Comparison of ENCODE assay signal across 24 cellular contexts in genomic region chr11:31764186-31764730, GRCh38. TPM values are rescaled to one million over a fixed set of nuclear protein-coding genes. Genes with fewer than 3 reads are reported as not detected.
"Had no signal": no experiment of that assay in that cellular context is flagged by ENCODE, and none has a peak within 500 bp of the region (broad histone marks: within the 10 kb centered on the region; RNA-seq: fewer than 3 reads in every experiment).

No MANE protein-coding gene starts in this region.

- H3K4me1 ChIP-seq: colonic mucosa, right atrium auricular region, sigmoid colon, testis, tibial nerve, upper lobe of right lung, vagina had no signal

- H2AFZ ChIP-seq: hepatocyte had no signal

- H3K36me3 Mint-ChIP-seq: stimulated activated naive B cell treated with anti-CD40 and anti-IgM and Interleukin-4, amounts not matched to agents 10 μg/mL and 1 μg/mL and 100 μg/mL, for 72 hours had no signal

- H3K9me3 Mint-ChIP-seq: naive thymus-derived CD4-positive, alpha-beta T cell; nephron progenitor cell; stimulated activated naive B cell treated with anti-CD40 and anti-IgM and Interleukin-4, amounts not matched to agents 10 μg/mL and 1 μg/mL and 100 μg/mL, for 72 hours; stimulated activated naive CD8-positive, alpha-beta T cell treated with anti-CD3 and anti-CD28 coated beads, Interleukin-15, amount 100 ng/mL, for 72 hours had no signal

- H3K27ac Mint-ChIP-seq: naive thymus-derived CD4-positive, alpha-beta T cell; nephron progenitor cell; stimulated activated naive B cell treated with anti-CD40 and anti-IgM and Interleukin-4, amounts not matched to agents 10 μg/mL and 1 μg/mL and 100 μg/mL, for 72 hours; stimulated activated naive CD8-positive, alpha-beta T cell treated with anti-CD3 and anti-CD28 coated beads, Interleukin-15, amount 100 ng/mL, for 72 hours had no signal

- H3K27me3 ChIP-seq: colonic mucosa, hepatocyte, ovary, right atrium auricular region, sigmoid colon, testis, upper lobe of right lung, vagina had no signal

- H3K4me2 ChIP-seq: hepatocyte had no signal

- H3K27ac ChIP-seq: colonic mucosa, hepatocyte, ovary, right atrium auricular region, sigmoid colon, skin epidermis, testis, tibial nerve, upper lobe of right lung, vagina had no signal

- H3K36me3 ChIP-seq: colonic mucosa, ovary, right atrium auricular region, sigmoid colon, tibial nerve, upper lobe of right lung, vagina had no signal

- DNase-seq: colonic mucosa; dermis blood vessel endothelial cell; kidney glomerular epithelial cell; mammary epithelial cell; naive thymus-derived CD4-positive, alpha-beta T cell; nephron progenitor cell; ovary; sigmoid colon; stimulated activated CD4-positive, alpha-beta T cell treated with anti-CD3 and anti-CD28 coated beads, Interleukin-2, amount 100 ng/mL, for 24 hours; stimulated activated CD4-positive, alpha-beta T cell treated with anti-CD3 and anti-CD28 coated beads, Interleukin-4, amount 100 ng/mL, for 4 hours; stimulated activated naive B cell treated with anti-CD40 and anti-IgM and Interleukin-4, amounts not matched to agents 10 μg/mL and 1 μg/mL and 100 μg/mL, for 72 hours; stimulated activated naive CD8-positive, alpha-beta T cell treated with anti-CD3 and anti-CD28 coated beads, Interleukin-15, amount 100 ng/mL, for 72 hours; testis; upper lobe of right lung had no signal

- H3K4me1 Mint-ChIP-seq: stimulated activated naive B cell treated with anti-CD40 and anti-IgM and Interleukin-4, amounts not matched to agents 10 μg/mL and 1 μg/mL and 100 μg/mL, for 72 hours; stimulated activated naive CD8-positive, alpha-beta T cell treated with anti-CD3 and anti-CD28 coated beads, Interleukin-15, amount 100 ng/mL, for 72 hours had no signal

- H3K4me3 ChIP-seq: colonic mucosa, hepatocyte, ovary, right atrium auricular region, sigmoid colon, skin epidermis, testis, tibial nerve, upper lobe of right lung, vagina had no signal

- H3K9me3 ChIP-seq: colonic mucosa, ovary, right atrium auricular region, sigmoid colon, testis, tibial nerve, upper lobe of right lung, vagina had no signal

- H3K4me3 Mint-ChIP-seq: naive thymus-derived CD4-positive, alpha-beta T cell; nephron progenitor cell; stimulated activated naive B cell treated with anti-CD40 and anti-IgM and Interleukin-4, amounts not matched to agents 10 μg/mL and 1 μg/mL and 100 μg/mL, for 72 hours; stimulated activated naive CD8-positive, alpha-beta T cell treated with anti-CD3 and anti-CD28 coated beads, Interleukin-15, amount 100 ng/mL, for 72 hours had no signal

- H3K27me3 Mint-ChIP-seq: naive thymus-derived CD4-positive, alpha-beta T cell; stimulated activated naive B cell treated with anti-CD40 and anti-IgM and Interleukin-4, amounts not matched to agents 10 μg/mL and 1 μg/mL and 100 μg/mL, for 72 hours; stimulated activated naive CD8-positive, alpha-beta T cell treated with anti-CD3 and anti-CD28 coated beads, Interleukin-15, amount 100 ng/mL, for 72 hours had no signal

RNA-seq across cellular contexts. Expression of gene PAX6, which starts 46.9 kb away (rescaled TPM):
- total RNA-seq: dermis blood vessel endothelial cell; esophagus mucosa; fibroblast of lung; left lobe of liver; naive thymus-derived CD4-positive, alpha-beta T cell; ovary; posterior vena cava; right atrium auricular region; sigmoid colon; subcutaneous adipose tissue; tibial nerve; upper lobe of right lung; vagina had no signal
- polyA plus RNA-seq: mammary epithelial cell; naive thymus-derived CD4-positive, alpha-beta T cell; ovary had no signal
